ENCODE assay signal across 14 cellular contexts in genomic region chr3:125035217-125035616, GRCh38. TPM values are rescaled to one million over a fixed set of nuclear protein-coding genes. Genes with fewer than 3 reads are reported as not detected.
DNase-seq lines count a peak whose midpoint lies in the region; ATAC-seq, FAIRE-seq and TF ChIP-seq lines count a peak whose summit lies in the region.
"Had no signal": no experiment of that assay in that cellular context is flagged by ENCODE, and none has a peak within 500 bp of the region (broad histone marks: within the 10 kb centered on the region; RNA-seq: fewer than 3 reads in every experiment).

No MANE protein-coding gene starts in this region.

- intact Hi-C loops in HepG2 (cut with micrococcal nuclease; ENCODE audit: unreplicated experiment), result no loop called here
- intact Hi-C loops in right lobe of liver (cut with DNase I), result no loop called here
- intact Hi-C loops in left cardiac atrium (cut with DNase I), result no loop called here

- no peak overlapping the region for H4K12ac ChIP-seq in trophoblast cell (ENCODE audit: low read depth, low read length)

- H3K4me2 ChIP-seq in HepG2 (ENCODE audit: low read depth, low read length), result no peak overlapping the region
- H3K4me2 ChIP-seq in trophoblast cell (ENCODE audit: low read length), result no peak overlapping the region

- TF ChIP-seq CTCF in HepG2 (CRISPR knock-in tag; IDR thresholded peaks at IDR 0.05), result no peak
- TF ChIP-seq CTCF in right lobe of liver (IDR thresholded peaks at IDR 0.05), result no peak
- no peak for TF ChIP-seq CTCF in HEK293 (tag by site-specific recombination; IDR thresholded peaks at IDR 0.05)

- POLR2A ChIA-PET in HepG2 (lab: Yijun Ruan, JAX), result no interaction called here
- POLR2A ChIA-PET in HEK293 (lab: Yijun Ruan, JAX), result no interaction called here

- peaks cover 5% of the 10 kb centered on the region for H3K27me3 Mint-ChIP-seq in T-helper 1 cell treated with Interleukin-12 subunit alpha and Interleukin-12 subunit beta and Interleukin-4 antibody, amounts not matched to agents 30 μg/mL and 1 μg/mL, for 36 hours (ENCODE audit: low read depth)

- H3K36me3 Mint-ChIP-seq in T-helper 1 cell treated with Interleukin-12 subunit alpha and Interleukin-12 subunit beta and Interleukin-4 antibody, amounts not matched to agents 30 μg/mL and 1 μg/mL, for 36 hours (ENCODE audit: low read depth), result peaks cover 49% of the 10 kb centered on the region

- H2AFZ ChIP-seq in HepG2 (ENCODE audit: low read length) (no peak overlapping the region), trophoblast cell (ENCODE audit: insufficient read depth, low read length, poor library complexity) (no peak overlapping the region)

- WGBS in HepG2 (ENCODE audit: low lambda C conversion rate), result 96% methylated on average over 5 of the region's 5 CpGs
- WGBS in right lobe of liver (ENCODE audit: insufficient coverage, low coverage, low lambda C conversion rate, missing lambda C conversion rate), result 89% methylated on average over 5 of the region's 5 CpGs
- no CpG with 5 or more reads among the region's 5 CpGs for WGBS in trophoblast cell (ENCODE audit: extremely low coverage, insufficient coverage, insufficient read length)

- H3K9ac ChIP-seq in HepG2 (ENCODE audit: insufficient read depth, low read depth, low read length) (no peak overlapping the region), trophoblast cell (ENCODE audit: low read length) (no peak overlapping the region)

- H3K27me3 ChIP-seq in HepG2 (ENCODE audit: control insufficient read depth in 1 of 2, insufficient read depth in 2 of 2, low read length in 2 of 2) (no peaks in the 10 kb centered on the region), right lobe of liver (no peaks in the 10 kb centered on the region), trophoblast cell (ENCODE audit: insufficient read depth, low read length) (no peaks in the 10 kb centered on the region)

- peaks cover 25% of the 10 kb centered on the region for H3K4me1 Mint-ChIP-seq in T-helper 1 cell treated with Interleukin-12 subunit alpha and Interleukin-12 subunit beta and Interleukin-4 antibody, amounts not matched to agents 30 μg/mL and 1 μg/mL, for 36 hours (ENCODE audit: low read depth)

- no peak overlapping the region for H3K23ac ChIP-seq in trophoblast cell (ENCODE audit: low read length)

- no peak for DNase-seq in HepG2 (ENCODE audit: low spot score)
- no peak for DNase-seq in right lobe of liver
- no peak for DNase-seq in left cardiac atrium
- DNase-seq in Kasumi-1 (lab: John Stamatoyannopoulos, UW), result no peak
- DNase-seq in trophoblast cell, result no peak
- DNase-seq: hippocampal formation; NCI-H2081 treated with DMSO at 0.1 percent for 48 hours; psoas muscle; stimulated activated CD4-positive, alpha-beta T cell treated with anti-CD3 and anti-CD28 coated beads, Interleukin-2, amount 100 ng/mL, for 48 hours had no signal

- no peak overlapping the region for H2BK12ac ChIP-seq in trophoblast cell (ENCODE audit: low read length)

- H4K20me1 ChIP-seq in HepG2 (ENCODE audit: insufficient read depth, low read length), result 0 out of 2 replicates have a peak, but pooled peaks cover 2% of the 10 kb centered on the region

- CTCF ChIA-PET in HepG2 (lab: Yijun Ruan, JAX; ENCODE audit: low intra/inter-chr PET ratio, low total read pairs) (no interaction called here), HEK293 (lab: Yijun Ruan, JAX) (no interaction called here)

- in situ Hi-C loops in HepG2 (cut with HindIII; ENCODE audit: extremely low pct_ligation_motif_present, low pct_unique_long_range_greater_than_20kb), result no loop called here

- H3K9me3 Mint-ChIP-seq in T-helper 1 cell treated with Interleukin-12 subunit alpha and Interleukin-12 subunit beta and Interleukin-4 antibody, amounts not matched to agents 30 μg/mL and 1 μg/mL, for 36 hours, result peaks cover 37% of the 10 kb centered on the region

- H3K4ac ChIP-seq in trophoblast cell (ENCODE audit: low read depth, low read length), result no peak overlapping the region

- H3K79me2 ChIP-seq in HepG2 (ENCODE audit: insufficient read depth, low read length) (peaks cover 16% of the 10 kb centered on the region), trophoblast cell (ENCODE audit: control insufficient read depth, insufficient read depth, low read length, poor library complexity) (peaks cover 3% of the 10 kb centered on the region)

- no peak for TF ChIP-seq POLR2A in HepG2 (IDR thresholded peaks at IDR 0.05; ENCODE audit: insufficient read depth in 1 of 2, low read depth in 2 of 2, low read length in 2 of 2)
- TF ChIP-seq POLR2A in right lobe of liver (IDR thresholded peaks at IDR 0.05), result no peak

- ATAC-seq in HepG2, result no peak
- ATAC-seq in right lobe of liver, result no peak
- no peak for ATAC-seq in left cardiac atrium
- no peak for ATAC-seq in GM19328 (IDR thresholded peaks at IDR 0.05; ENCODE audit: unreplicated experiment)
- ATAC-seq: psoas muscle had no signal

- H2BK120ac ChIP-seq in trophoblast cell (ENCODE audit: insufficient read depth, low read length, poor library complexity), result no peak overlapping the region

- no peak overlapping the region for H4K91ac ChIP-seq in trophoblast cell (ENCODE audit: low read depth, low read length)

- no peak for FAIRE-seq in HepG2 (lab: Jason Lieb, UNC)
- FAIRE-seq: bronchial epithelial cell had no signal

- peak overlapping the region; percentile 26 for H3K27ac Mint-ChIP-seq in T-helper 1 cell treated with Interleukin-12 subunit alpha and Interleukin-12 subunit beta and Interleukin-4 antibody, amounts not matched to agents 30 μg/mL and 1 μg/mL, for 36 hours
- H3K27ac Mint-ChIP-seq: T-helper 2 cell treated with Interferon-gamma antibody and Interleukin-4, amounts not matched to agents 5 μg/mL and 100 μg/mL, for 36 hours had no signal

- no peak overlapping the region for H2BK5ac ChIP-seq in trophoblast cell (ENCODE audit: low read depth, low read length, poor library complexity)

- H3K18ac ChIP-seq in trophoblast cell (ENCODE audit: low read length), result no peak overlapping the region

- no peak for TF ChIP-seq RAD21 in HepG2 (CRISPR knock-in tag; IDR thresholded peaks at IDR 0.05)

- no peak overlapping the region for H3K14ac ChIP-seq in trophoblast cell (ENCODE audit: low read length)

- no peak overlapping the region for H3K4me3 Mint-ChIP-seq in T-helper 1 cell treated with Interleukin-12 subunit alpha and Interleukin-12 subunit beta and Interleukin-4 antibody, amounts not matched to agents 30 μg/mL and 1 μg/mL, for 36 hours
- H3K4me3 Mint-ChIP-seq: T-helper 2 cell treated with Interferon-gamma antibody and Interleukin-4, amounts not matched to agents 5 μg/mL and 100 μg/mL, for 36 hours had no signal

- BruUV-seq in HepG2 (replicated peaks; lab: Mats Ljungman, UMichigan), result no TSS peak

- H3K4me3 ChIP-seq in HepG2 (replicated peaks in 1 of 3; ENCODE audit: insufficient read depth in 1 of 3, low read depth in 2 of 3, low read length in 3 of 3) (no peak overlapping the region), right lobe of liver (no peak overlapping the region), HEK293 (ENCODE audit: low read depth, low read length) (no peak overlapping the region), trophoblast cell (ENCODE audit: low read depth, low read length) (no peak overlapping the region)
- H3K4me3 ChIP-seq: psoas muscle had no signal

- H3K4me1 ChIP-seq in HepG2 (ENCODE audit: insufficient read depth, low read length) (peaks cover 22% of the 10 kb centered on the region), right lobe of liver (no peaks in the 10 kb centered on the region), HEK293 (ENCODE audit: control insufficient read depth, insufficient read depth, low read length) (peaks cover 7% of the 10 kb centered on the region), trophoblast cell (ENCODE audit: control insufficient read depth in 1 of 2, insufficient read depth in 2 of 2, low read length in 2 of 2) (peaks cover 8 to 25% of the 10 kb centered on the region in 2 experiments)

- no peaks in the 10 kb centered on the region for H3K9me3 ChIP-seq in HepG2 (ENCODE audit: low read length)
- no peaks in the 10 kb centered on the region for H3K9me3 ChIP-seq in right lobe of liver
- H3K9me3 ChIP-seq in HEK293 (ENCODE audit: control insufficient read depth, insufficient read depth, low read depth, low read length), result no peaks in the 10 kb centered on the region
- no peaks in the 10 kb centered on the region for H3K9me3 ChIP-seq in trophoblast cell (ENCODE audit: insufficient read depth, low read depth, low read length)
- H3K9me3 ChIP-seq: psoas muscle had no signal

- H3K36me3 ChIP-seq in HepG2 (replicated peaks in 1 of 2; ENCODE audit: control insufficient read depth in 1 of 2, insufficient read depth in 2 of 2, low read length in 2 of 2), result peaks cover 0 to 7% of the 10 kb centered on the region in 2 experiments; a peak in 2 of 5 replicates
- no peaks in the 10 kb centered on the region for H3K36me3 ChIP-seq in right lobe of liver
- no peaks in the 10 kb centered on the region; a peak in 1 of 3 replicates for H3K36me3 ChIP-seq in HEK293 (ENCODE audit: control insufficient read depth in 2 of 2, insufficient read depth in 1 of 2, low read length in 2 of 2)
- no peaks in the 10 kb centered on the region for H3K36me3 ChIP-seq in trophoblast cell (ENCODE audit: control insufficient read depth in 1 of 2, insufficient read depth in 2 of 2, low read length in 2 of 2)

- no peak overlapping the region for H4K8ac ChIP-seq in trophoblast cell (ENCODE audit: low read depth, low read length)

- no peak for TF ChIP-seq EP300 in HepG2 (IDR thresholded peaks at IDR 0.05; ENCODE audit: low read depth in 2 of 2, low read length in 2 of 2)
- no peak for TF ChIP-seq EP300 in HepG2 (CRISPR knock-in tag; IDR thresholded peaks at IDR 0.05; ENCODE audit: borderline replicate concordance)

- no peak overlapping the region for H3K27ac ChIP-seq in HepG2 (ENCODE audit: extremely low read length, insufficient read depth, low read length)
- H3K27ac ChIP-seq in right lobe of liver, result no peak overlapping the region
- H3K27ac ChIP-seq in HEK293 (ENCODE audit: extremely low read depth, low read depth, low read length), result no peak overlapping the region
- H3K27ac ChIP-seq in trophoblast cell (ENCODE audit: low read depth, low read length), result no peak overlapping the region
- H3K27ac ChIP-seq: psoas muscle had no signal

- no peak overlapping the region for H2AK5ac ChIP-seq in trophoblast cell (ENCODE audit: low read length)

- peaks cover 4% of the 10 kb centered on the region for H3K79me1 ChIP-seq in trophoblast cell (ENCODE audit: low read length)

RNA-seq across cellular contexts. Expression of gene HEG1, which starts 20.6 kb away (rescaled TPM):
- total RNA-seq in HepG2 (2016; rRNA removed; fragmentation: Illumina TruSeq; extraction: Trizol), result 9.7 and 10.7 TPM in 2 replicates
- 1.1 TPM in 2 replicates for total RNA-seq in HepG2 (2016; cell fraction: cytosol; rRNA removed; fragmentation: Illumina TruSeq; extraction: Trizol; ENCODE audit: low read depth)
- total RNA-seq in HepG2 (2016; cell fraction: insoluble cytoplasmic fraction; rRNA removed; fragmentation: Illumina TruSeq; extraction: Trizol), result 6.8 and 9.0 TPM in 2 replicates
- 3.2 and 3.3 TPM in 2 replicates for total RNA-seq in HepG2 (2016; cell fraction: membrane; rRNA removed; fragmentation: Illumina TruSeq; extraction: Trizol)
- total RNA-seq in HepG2 (2016; cell fraction: nucleus; rRNA removed; fragmentation: Illumina TruSeq; extraction: Trizol), result 17.3 and 19.4 TPM in 2 replicates
- polyA plus RNA-seq in HepG2 (2011; rRNA removed), result 11.6 and 18.2 TPM in 2 replicates
- 8.6 and 8.8 TPM in 2 replicates for polyA plus RNA-seq in HepG2 (2011; cell fraction: cytosol; rRNA removed)
- 17.9 and 23.5 TPM in 2 replicates for polyA plus RNA-seq in HepG2 (2011; cell fraction: nucleus; rRNA removed)
- polyA plus RNA-seq in HepG2 (2012), result 12.1 and 14.0 TPM in 2 replicates
- 0.46 and 0.52 TPM in 2 replicates for polyA plus RNA-seq in HepG2 (2016; cell fraction: cytosol; fragmentation: Illumina TruSeq; extraction: Trizol; ENCODE audit: low read depth)
- polyA plus RNA-seq in HepG2 (2016; cell fraction: insoluble cytoplasmic fraction; fragmentation: Illumina TruSeq; extraction: Trizol; ENCODE audit: low read depth), result 5.4 and 5.8 TPM in 2 replicates
- polyA plus RNA-seq in HepG2 (2016; cell fraction: membrane; fragmentation: Illumina TruSeq; extraction: Trizol; ENCODE audit: low read depth), result 0.69 and 0.92 TPM in 2 replicates
- 14.9 and 16.7 TPM in 2 replicates for polyA plus RNA-seq in HepG2 (2016; cell fraction: nucleus; fragmentation: Illumina TruSeq; extraction: Trizol; ENCODE audit: insufficient read depth, low read depth)
- polyA minus RNA-seq in HepG2 (2011; rRNA and poly(A)+ RNA removed; ENCODE audit: low replicate concordance), result 51.4 and 72.4 TPM in 2 replicates
- 23.5 and 27.8 TPM in 2 replicates for polyA minus RNA-seq in HepG2 (2011; cell fraction: cytosol; rRNA and poly(A)+ RNA removed)
- 17.8 and 25.8 TPM in 2 replicates for polyA minus RNA-seq in HepG2 (2011; cell fraction: nucleus; rRNA and poly(A)+ RNA removed)
- total RNA-seq in right lobe of liver, result 10 to 100 TPM in 3 of 6 experiments, 1 to 10 TPM in 3; 3.5 to 14.9 (median 10.8) TPM
- 100 to 1,000 TPM; 120 to 149 TPM for total RNA-seq in left cardiac atrium
- 59.6 and 62.6 TPM in 2 replicates for polyA plus RNA-seq in trophoblast cell (2013)

Comparison
In these comparisons a context has a peak if more than half of its experiments do, and no peak if none do; other contexts are left out.
1. RNA of gene HEG1, which starts 20.6 kb away (total RNA-seq): 120 to 149 TPM in left cardiac atrium; 3.5 to 14.9 TPM in right lobe of liver and 1.1 to 19.4 TPM in HepG2; every median in the first group is over 4 times any median in the second.
2. Of the 63 proteins assayed by ChIP-seq in both HepG2 and HEK293: peak only in HepG2: none; only in HEK293: SETDB1; in both: none; in neither: 62.